13 cellular contexts compared by ENCODE assay signal in genomic region chr15:74770211-74770892, GRCh38. TPM values are rescaled to one million over a fixed set of nuclear protein-coding genes. Genes with fewer than 3 reads are reported as not detected.
"Had no signal": no experiment of that assay in that cellular context is flagged by ENCODE, and none has a peak within 500 bp of the region (broad histone marks: within the 10 kb centered on the region; RNA-seq: fewer than 3 reads in every experiment).

No MANE protein-coding gene starts in this region.

- H3K36me3 Mint-ChIP-seq: activated naive CD8-positive, alpha-beta T cell; WTC11 had no signal

- H3K4me3 Mint-ChIP-seq: activated CD8-positive, alpha-beta T cell treated with anti-CD3 and anti-CD28 coated beads, Interleukin-2, amount 10 ng/mL, durations not matched to agents 7 days and 5 days; activated naive CD8-positive, alpha-beta T cell had no signal

- H3K27ac Mint-ChIP-seq: progenitor cell of endocrine pancreas, WTC11 had no signal

- H3K27ac ChIP-seq: body of pancreas, hepatocyte, transverse colon, vagina had no signal

- H3K9me3 Mint-ChIP-seq: WTC11 had no signal

- H2AFZ ChIP-seq: hepatocyte had no signal

- H3K36me3 ChIP-seq: transverse colon, vagina had no signal

- H3K9me3 ChIP-seq: body of pancreas, transverse colon, vagina had no signal

- H3K27me3 Mint-ChIP-seq: activated naive CD8-positive, alpha-beta T cell had no signal

- H3K4me3 ChIP-seq: body of pancreas, hepatocyte, skin epidermis, transverse colon, vagina had no signal

- H3K4me2 ChIP-seq: hepatocyte had no signal

- H3K27me3 ChIP-seq: body of pancreas, hepatocyte, vagina had no signal

RNA-seq across cellular contexts. Expression of gene CYP1A2, which starts 21.7 kb away (rescaled TPM):
- total RNA-seq: activated CD8-positive, alpha-beta T cell treated with anti-CD3 and anti-CD28 coated beads, Interleukin-2, amount 10 ng/mL, durations not matched to agents 7 days and 5 days; body of pancreas; esophagus mucosa; glomerular endothelial cell; hepatocyte; lung microvascular endothelial cell; progenitor cell of endocrine pancreas; right cardiac atrium; transverse colon; vagina; WTC11 had no signal

RNA-seq across cellular contexts. Expression of gene LMAN1L, which starts 42.3 kb away (rescaled TPM):
- total RNA-seq: body of pancreas, esophagus mucosa, hepatocyte, lung microvascular endothelial cell, progenitor cell of endocrine pancreas, vagina, WTC11 had no signal
- polyA plus RNA-seq: hepatocyte had no signal

RNA-seq across cellular contexts. Expression of gene CYP1A1, which starts 45.0 kb away (rescaled TPM):
- total RNA-seq: esophagus mucosa had no signal

RNA-seq across cellular contexts. Expression of gene CPLX3, which starts 56.1 kb away (rescaled TPM):
- total RNA-seq: activated CD8-positive, alpha-beta T cell treated with anti-CD3 and anti-CD28 coated beads, Interleukin-2, amount 10 ng/mL, durations not matched to agents 7 days and 5 days; body of pancreas; esophagus mucosa; glomerular endothelial cell; hepatocyte; lung microvascular endothelial cell; progenitor cell of endocrine pancreas; transverse colon; vagina had no signal
- polyA plus RNA-seq: hepatocyte had no signal
